In the genomic region with DNA sequence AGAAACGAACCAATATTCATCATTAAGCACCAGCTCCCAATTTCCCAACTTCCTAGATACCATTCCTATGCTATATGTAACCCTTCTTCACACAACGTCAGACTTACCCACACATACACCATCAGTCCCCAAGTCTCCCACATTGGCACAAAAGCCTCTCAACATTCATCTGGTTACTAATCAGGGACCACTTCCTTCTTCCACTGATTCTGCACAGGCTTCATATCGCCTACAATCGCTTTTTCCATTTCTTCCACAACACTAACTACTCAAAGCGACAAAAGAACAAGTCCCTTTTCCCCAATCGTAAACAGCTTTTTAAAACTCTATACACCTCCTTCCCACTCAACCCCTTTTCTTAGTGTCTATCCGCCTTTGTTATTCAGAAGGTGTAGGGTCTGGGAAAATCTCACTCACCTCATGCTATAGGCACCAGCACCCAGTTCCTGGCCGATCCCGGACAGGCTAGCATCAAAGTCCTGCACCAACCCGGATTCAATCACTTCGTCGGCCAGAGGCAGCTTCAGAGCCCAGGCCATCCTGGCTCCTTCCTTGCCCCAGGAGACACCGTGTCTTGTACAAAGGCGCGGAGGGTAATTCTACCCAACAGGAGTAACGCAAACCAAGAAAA, we compare ENCODE assay signal across 8 cellular contexts. TPM values are rescaled to one million over a fixed set of nuclear protein-coding genes. Genes with fewer than 3 reads are reported as not detected.
DNase-seq lines count a peak whose midpoint lies in the region; ATAC-seq, FAIRE-seq and TF ChIP-seq lines count a peak whose summit lies in the region.

No MANE protein-coding gene starts in this region.

- no peak overlapping the region for H3K4me3 Mint-ChIP-seq in activated CD4-positive, alpha-beta T cell treated with anti-CD3 and anti-CD28 coated beads, Interleukin-2, amount 10 ng/mL, durations not matched to agents 24 days and 14 days
- no peak overlapping the region for H3K4me3 Mint-ChIP-seq in activated B cell treated with CpG ODN at 0.5 μM for 24 hours

- H3K36me3 ChIP-seq in right atrium auricular region (no peaks in the 10 kb centered on the region), small intestine (ENCODE audit: control insufficient read depth in 2 of 2, insufficient read depth in 2 of 2, low read length in 2 of 2) (no peaks in the 10 kb centered on the region)

- H3K27ac Mint-ChIP-seq in activated CD4-positive, alpha-beta T cell treated with anti-CD3 and anti-CD28 coated beads, Interleukin-2, amount 10 ng/mL, durations not matched to agents 24 days and 14 days = no peak overlapping the region
- no peak overlapping the region for H3K27ac Mint-ChIP-seq in activated B cell treated with CpG ODN at 0.5 μM for 24 hours

- intact Hi-C loops in activated CD4-positive, alpha-beta T cell treated with anti-CD3 and anti-CD28 coated beads, Interleukin-2, amount 10 ng/mL, durations not matched to agents 24 days and 14 days (cut with micrococcal nuclease) = loop anchor here (2.0 kb wide), 2 partner anchors 67 to 89 kb away; partner anchors contain the start of genes CSRNP2 and DAZAP2
- intact Hi-C loops in activated B cell treated with CpG ODN at 0.5 μM for 24 hours (cut with micrococcal nuclease) = loop anchor here (2.0 to 5.0 kb wide), 4 partner anchors 89 to 250 kb away; partner anchors contain the start of genes CSRNP2 and LETMD1

- H3K36me3 Mint-ChIP-seq in activated CD4-positive, alpha-beta T cell treated with anti-CD3 and anti-CD28 coated beads, Interleukin-2, amount 10 ng/mL, durations not matched to agents 24 days and 14 days (ENCODE audit: low read depth) = peaks cover 11% of the 10 kb centered on the region
- peaks cover 6% of the 10 kb centered on the region for H3K36me3 Mint-ChIP-seq in activated B cell treated with CpG ODN at 0.5 μM for 24 hours (ENCODE audit: low read depth)

- H3K27me3 Mint-ChIP-seq in activated CD4-positive, alpha-beta T cell treated with anti-CD3 and anti-CD28 coated beads, Interleukin-2, amount 10 ng/mL, durations not matched to agents 24 days and 14 days = no peaks in the 10 kb centered on the region
- no peaks in the 10 kb centered on the region for H3K27me3 Mint-ChIP-seq in activated B cell treated with CpG ODN at 0.5 μM for 24 hours

- H3K27me3 ChIP-seq in HL-60 (ENCODE audit: insufficient read depth, poor library complexity, severe bottlenecking) (no peaks in the 10 kb centered on the region), right atrium auricular region (no peaks in the 10 kb centered on the region), small intestine (ENCODE audit: control insufficient read depth in 2 of 2, insufficient read depth in 2 of 2, low read length in 2 of 2) (no peaks in the 10 kb centered on the region)

- TF ChIP-seq CTCF in HL-60 (IDR thresholded peaks at IDR 0.05; ENCODE audit: insufficient read depth, low read length) (no peak), activated B cell treated with CpG ODN at 0.5 μM for 24 hours (IDR thresholded peaks at IDR 0.05) (no peak), right atrium auricular region (IDR thresholded peaks at IDR 0.05) (no peak)

- no peaks in the 10 kb centered on the region for H3K9me3 Mint-ChIP-seq in activated CD4-positive, alpha-beta T cell treated with anti-CD3 and anti-CD28 coated beads, Interleukin-2, amount 10 ng/mL, durations not matched to agents 24 days and 14 days
- no peaks in the 10 kb centered on the region for H3K9me3 Mint-ChIP-seq in activated B cell treated with CpG ODN at 0.5 μM for 24 hours

- H3K9me3 ChIP-seq in right atrium auricular region (no peaks in the 10 kb centered on the region), small intestine (ENCODE audit: control insufficient read depth, low read depth) (no peaks in the 10 kb centered on the region)

- peak overlapping the region; percentile 98 for H3K4me3 ChIP-seq in HL-60 (replicated peaks; ENCODE audit: insufficient read depth, low read length)
- H3K4me3 ChIP-seq in right atrium auricular region = peak overlapping the region; percentile 67 to 81
- H3K4me3 ChIP-seq in small intestine (ENCODE audit: low read depth in 1 of 2, low read length in 2 of 2) = peak overlapping the region; percentile 65 to 79

- H3K4me1 ChIP-seq in right atrium auricular region (peaks cover 0 to 20% of the 10 kb centered on the region in 2 donors), small intestine (ENCODE audit: control insufficient read depth in 2 of 2, insufficient read depth in 1 of 2, low read depth in 1 of 2, low read length in 1 of 2) (no peaks in the 10 kb centered on the region)

- H3K4me1 Mint-ChIP-seq in activated CD4-positive, alpha-beta T cell treated with anti-CD3 and anti-CD28 coated beads, Interleukin-2, amount 10 ng/mL, durations not matched to agents 24 days and 14 days = peaks cover 12% of the 10 kb centered on the region
- H3K4me1 Mint-ChIP-seq in activated B cell treated with CpG ODN at 0.5 μM for 24 hours = peaks cover 14% of the 10 kb centered on the region

- ATAC-seq in activated B cell treated with CpG ODN at 0.5 μM for 24 hours (ENCODE audit: low read depth) = no peak

- 2 to 3% (median 3%) methylated on average over 16 of the region's 16 CpGs for WGBS in small intestine, 3 donors

- H3K27ac ChIP-seq in HL-60 (replicated peaks) (peak overlapping the region; percentile 85), right atrium auricular region (peak overlapping the region; percentile 93 to 98), small intestine (ENCODE audit: low read depth in 1 of 2, low read length in 1 of 2) (peak overlapping the region; percentile 88 to 94)

- DNase-seq in activated CD4-positive, alpha-beta T cell treated with anti-CD3 and anti-CD28 coated beads, Interleukin-2, amount 10 ng/mL, durations not matched to agents 24 days and 14 days = peak; percentile 72
- no peak for DNase-seq in activated CD4-positive, alpha-beta T cell treated with anti-CD3 and anti-CD28 coated beads, Interleukin-2, amount 50 U/mL, for 48 hours
- DNase-seq in HL-60 (ENCODE audit: low read depth in 1 of 2, low spot score in 1 of 2) = peak in 1 of 2 experiments; percentile 9
- DNase-seq in activated B cell treated with CpG ODN at 0.5 μM for 24 hours = peak; percentile 17
- DNase-seq in right atrium auricular region (ENCODE audit: low spot score) = no peak
- peak; percentile 40 for DNase-seq in small intestine
- DNase-seq in DMS153 treated with DMSO at 0.1 percent for 48 hours (lab: John Stamatoyannopoulos, UW; ENCODE audit: unreplicated experiment) = no peak
- DNase-seq in ureter (ENCODE audit: low spot score) = no peak

- FAIRE-seq in small intestine (lab: Jason Lieb, UNC) = no peak

- CTCF ChIA-PET in activated B cell treated with CpG ODN at 0.5 μM for 24 hours (lab: Charles Lee) = interaction anchor here (0.5 kb wide), 1 partner anchor 12 kb away, joined by 4 read pairs; no protein-coding TSS in a partner anchor

- POLR2A ChIA-PET in activated B cell treated with CpG ODN at 0.5 μM for 24 hours (lab: Charles Lee) = interaction anchor here (0.6 to 3.6 kb wide), 8 partner anchors 14 to 1142 kb away, joined by 3 to 20 read pairs (median 4); partner anchors contain the start of genes CSRNP2, DAZAP2 and POU6F1

RNA-seq across cellular contexts. Expression of gene TFCP2, which starts 0.9 kb away (rescaled TPM):
- total RNA-seq in activated CD4-positive, alpha-beta T cell treated with anti-CD3 and anti-CD28 coated beads, Interleukin-2, amount 10 ng/mL, durations not matched to agents 24 days and 14 days = 43.1 and 46.3 TPM in 2 replicates
- total RNA-seq in activated B cell treated with CpG ODN at 0.5 μM for 24 hours = 34.9 and 36.7 TPM in 2 replicates
- total RNA-seq in right atrium auricular region = 1 to 10 TPM; 8.6 to 9.6 TPM
- polyA plus RNA-seq in small intestine = 10 to 100 TPM in 1 of 3 donors, 1 to 10 TPM in 2; 8.6 to 17.4 (median 9.8) TPM
- total RNA-seq in ureter = 45.5 TPM

RNA-seq across cellular contexts. Expression of gene POU6F1, which starts 45.9 kb away (rescaled TPM):
- total RNA-seq in activated CD4-positive, alpha-beta T cell treated with anti-CD3 and anti-CD28 coated beads, Interleukin-2, amount 10 ng/mL, durations not matched to agents 24 days and 14 days = 5.1 and 9.0 TPM in 2 replicates
- total RNA-seq in activated B cell treated with CpG ODN at 0.5 μM for 24 hours (20.3 and 26.2 TPM in 2 replicates), right atrium auricular region (1 to 10 TPM; 3.0 to 6.0 TPM), ureter (19.8 TPM)
- 1 to 10 TPM in 2 of 3 donors, under 1 TPM in 1; 0.22 to 4.5 (median 2.4) TPM for polyA plus RNA-seq in small intestine

Comparison
In these comparisons a context has a peak if more than half of its experiments do, and no peak if none do; other contexts are left out.
1. DNase-seq: peak in activated CD4-positive, alpha-beta T cell treated with anti-CD3 and anti-CD28 coated beads, Interleukin-2, amount 10 ng/mL, durations not matched to agents 24 days and 14 days (single experiment), activated B cell treated with CpG ODN at 0.5 μM for 24 hours (single experiment) and small intestine (single experiment); none in activated CD4-positive, alpha-beta T cell treated with anti-CD3 and anti-CD28 coated beads, Interleukin-2, amount 50 U/mL, for 48 hours (0 of 2), right atrium auricular region (single experiment), DMS153 treated with DMSO at 0.1 percent for 48 hours (single experiment) and ureter (single experiment).
2. Peak in every context shown above with its lines, with median percentiles within 50 percentile points of each other: H3K27ac ChIP-seq and H3K4me3 ChIP-seq.